ENCODE assay signal across 27 cellular contexts in the genomic region with DNA sequence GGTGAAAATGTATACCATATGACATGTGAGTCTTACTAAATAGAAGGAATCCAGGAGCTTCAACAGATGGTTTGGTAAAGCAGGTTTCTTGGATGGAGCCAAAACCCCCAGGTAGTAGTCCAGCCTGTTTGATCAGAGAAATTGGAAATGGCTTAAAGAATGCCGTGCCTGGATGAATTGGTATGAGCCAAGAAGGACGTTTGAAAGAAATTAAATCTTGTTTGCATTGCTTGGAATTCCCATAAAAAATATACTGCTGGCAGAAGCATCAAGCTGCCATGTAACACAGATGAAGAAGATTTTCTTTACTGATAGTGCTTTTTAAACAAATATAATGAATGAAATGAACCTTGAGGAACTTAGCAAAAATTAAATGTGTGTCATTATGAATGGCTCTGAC.
DNase-seq lines count a peak whose midpoint lies in the region; ATAC-seq, FAIRE-seq and TF ChIP-seq lines count a peak whose summit lies in the region.
"Had no signal": no experiment of that assay in that cellular context is flagged by ENCODE, and none has a peak within 500 bp of the region (broad histone marks: within the 10 kb centered on the region; RNA-seq: fewer than 3 reads in every experiment).

No MANE protein-coding gene starts in this region.

- peak; percentile 27 for FAIRE-seq in H54 (lab: Jason Lieb, UNC)
- FAIRE-seq: A204.1, D721Med, GM12878, GM12892, GM18507 had no signal

- H3K4me3 Mint-ChIP-seq in MCF 10A (ENCODE audit: unreplicated experiment) = no peak overlapping the region
- H3K4me3 Mint-ChIP-seq: CD14-positive monocyte; CD4-positive, alpha-beta memory T cell; CD4-positive, CD25-positive, alpha-beta regulatory T cell; CD8-positive, alpha-beta memory T cell had no signal

- peaks cover 8% of the 10 kb centered on the region for H3K9me3 Mint-ChIP-seq in MCF 10A (ENCODE audit: unreplicated experiment)

- H3K36me3 ChIP-seq in PC-3 (ENCODE audit: low read depth, low read length) (no peaks in the 10 kb centered on the region), prostate gland (no peaks in the 10 kb centered on the region)
- H3K36me3 ChIP-seq: BE2C, BLaER1 had no signal

- no peaks in the 10 kb centered on the region for H3K27me3 ChIP-seq in PC-3 (ENCODE audit: low read length)
- H3K27me3 ChIP-seq in prostate gland (replicated peaks; ENCODE audit: insufficient read depth) = no peaks in the 10 kb centered on the region
- H3K27me3 ChIP-seq: BE2C, BLaER1 had no signal

- no peaks in the 10 kb centered on the region for H3K36me3 Mint-ChIP-seq in MCF 10A (ENCODE audit: insufficient read depth, unreplicated experiment)
- H3K36me3 Mint-ChIP-seq: CD14-positive monocyte; CD4-positive, alpha-beta memory T cell; CD4-positive, CD25-positive, alpha-beta regulatory T cell; CD8-positive, alpha-beta memory T cell had no signal

- DNase-seq in T47D (ENCODE audit: low read depth in 1 of 2, low spot score in 1 of 2) (peak; percentile 24 to 94), MCF 10A (ENCODE audit: unreplicated experiment) (no peak), H54 (ENCODE audit: insufficient read length, low spot score) (no peak), PC-3 (peak; percentile 81), prostate gland (ENCODE audit: low spot score) (peak; percentile 54), NOMO-1 treated with dmso at 0.1 percent for 144 hours (lab: John Stamatoyannopoulos, UW; ENCODE audit: unreplicated experiment) (no peak), dedifferentiated amniotic fluid mesenchymal stem cell (ENCODE audit: extremely low spot score) (no peak)
- DNase-seq: 8988T; ACHN; BE2C; C1 segment of cervical spinal cord; Caco-2; Calu3; CD4-positive, alpha-beta memory T cell; CD4-positive, CD25-positive, alpha-beta regulatory T cell; CD8-positive, alpha-beta memory T cell; DMS79 treated with DMSO at 0.1 percent for 48 hours; EL; GDM1 had no signal

- no peak overlapping the region for H3K4me2 ChIP-seq in PC-3 (ENCODE audit: low read length)
- H3K4me2 ChIP-seq: BLaER1 had no signal

- H3F3A ChIP-seq in PC-3 (ENCODE audit: low read length, unreplicated experiment) = no peaks in the 10 kb centered on the region

- no peak for TF ChIP-seq CTCF in MCF 10A (IDR thresholded peaks at IDR 0.05; ENCODE audit: unreplicated experiment)
- TF ChIP-seq CTCF in PC-3 (conservative IDR thresholded peaks at IDR 0.05; ENCODE audit: low read depth, low read length) = no peak
- no peak for TF ChIP-seq CTCF in prostate gland (IDR thresholded peaks at IDR 0.05)

- WGBS in prostate gland = 14% methylated on average over 2 of the region's 2 CpGs

- POLR2A ChIA-PET in MCF 10A (lab: Yijun Ruan, JAX) (interaction anchor here (0.6 kb wide), 1 partner anchor 1131 kb away, joined by 3 read pairs; no protein-coding TSS in a partner anchor), PC-3 (lab: Charles Lee; ENCODE audit: unreplicated experiment) (no interaction called here)

- intact Hi-C loops in MCF 10A (cut with micrococcal nuclease) = no loop called here
- intact Hi-C loops in PC-3 (cut with micrococcal nuclease) = no loop called here
- intact Hi-C loops in prostate gland (cut with DNase I) = no loop called here

- H3K9ac ChIP-seq in PC-3 (ENCODE audit: low read length) = no peak overlapping the region
- H3K9ac ChIP-seq: BLaER1 had no signal

- H3K79me2 ChIP-seq in PC-3 (ENCODE audit: low read length) = no peaks in the 10 kb centered on the region

- CTCF ChIA-PET in MCF 10A (lab: Yijun Ruan, JAX) (no interaction called here), PC-3 (lab: Charles Lee) (no interaction called here)

- H3K4me1 ChIP-seq in PC-3 (ENCODE audit: insufficient read depth, low read length) (peaks cover 14% of the 10 kb centered on the region), prostate gland (replicated peaks) (no peaks in the 10 kb centered on the region)
- H3K4me1 ChIP-seq: BE2C, BLaER1, Caco-2 had no signal

- ATAC-seq in PC-3 = peak; percentile 96
- no peak for ATAC-seq in GM19328 (IDR thresholded peaks at IDR 0.05; ENCODE audit: unreplicated experiment)
- ATAC-seq: GM12878 had no signal

- in situ Hi-C loops in T47D (cut with HindIII; ENCODE audit: low pct_unique_long_range_greater_than_20kb, low sequenced_read_pairs) = no loop called here

- H3K27ac ChIP-seq in PC-3 (ENCODE audit: low read length) (peak overlapping the region; percentile 51), prostate gland (no peak overlapping the region)
- H3K27ac ChIP-seq: BLaER1 had no signal

- no peak for TF ChIP-seq POLR2A in H54 (IDR thresholded peaks at IDR 0.05; ENCODE audit: low read depth, low read length)
- no peak for TF ChIP-seq POLR2A in prostate gland (IDR thresholded peaks at IDR 0.05)

- H3K4me1 Mint-ChIP-seq in MCF 10A (ENCODE audit: insufficient read depth, unreplicated experiment) = no peaks in the 10 kb centered on the region
- H3K4me1 Mint-ChIP-seq: CD14-positive monocyte; CD4-positive, alpha-beta memory T cell; CD4-positive, CD25-positive, alpha-beta regulatory T cell; CD8-positive, alpha-beta memory T cell had no signal

- H3K9me2 ChIP-seq in PC-3 (replicated peaks; ENCODE audit: low read length) = no peaks in the 10 kb centered on the region

- H4K20me1 ChIP-seq in PC-3 (ENCODE audit: low read length) = no peaks in the 10 kb centered on the region
- H4K20me1 ChIP-seq: BLaER1 had no signal

- H3K27me3 Mint-ChIP-seq in MCF 10A (ENCODE audit: insufficient read depth, unreplicated experiment) = no peaks in the 10 kb centered on the region
- H3K27me3 Mint-ChIP-seq: CD4-positive, CD25-positive, alpha-beta regulatory T cell; CD8-positive, alpha-beta memory T cell had no signal

- no peak overlapping the region for H2AFZ ChIP-seq in PC-3 (ENCODE audit: low read length)

- peaks cover 11% of the 10 kb centered on the region; the same call in 1 of the 2 replicates for H3K9me3 ChIP-seq in PC-3 (ENCODE audit: low read length)
- no peaks in the 10 kb centered on the region for H3K9me3 ChIP-seq in prostate gland
- H3K9me3 ChIP-seq: BE2C had no signal

- BruUV-seq in MCF 10A (replicated peaks; lab: Mats Ljungman, UMichigan) (no TSS peak), PC-3 (replicated peaks; lab: Mats Ljungman, UMichigan) (no TSS peak)

- no peak overlapping the region for H3K27ac Mint-ChIP-seq in MCF 10A (ENCODE audit: low read depth, unreplicated experiment)
- H3K27ac Mint-ChIP-seq: CD14-positive monocyte; CD4-positive, alpha-beta memory T cell; CD8-positive, alpha-beta memory T cell had no signal

- H3K4me3 ChIP-seq in PC-3 (ENCODE audit: low read length) (no peak overlapping the region), prostate gland (no peak overlapping the region)
- H3K4me3 ChIP-seq: BLaER1, GM12878 had no signal

Comparison
In these comparisons a context has a peak if more than half of its experiments do, and no peak if none do; other contexts are left out.
1. DNase-seq: peak in T47D (2 of 2), PC-3 (single experiment) and prostate gland (single experiment); none in MCF 10A (single experiment), H54 (single experiment), NOMO-1 treated with dmso at 0.1 percent for 144 hours (single experiment) and dedifferentiated amniotic fluid mesenchymal stem cell (single experiment).